In the genomic region with DNA sequence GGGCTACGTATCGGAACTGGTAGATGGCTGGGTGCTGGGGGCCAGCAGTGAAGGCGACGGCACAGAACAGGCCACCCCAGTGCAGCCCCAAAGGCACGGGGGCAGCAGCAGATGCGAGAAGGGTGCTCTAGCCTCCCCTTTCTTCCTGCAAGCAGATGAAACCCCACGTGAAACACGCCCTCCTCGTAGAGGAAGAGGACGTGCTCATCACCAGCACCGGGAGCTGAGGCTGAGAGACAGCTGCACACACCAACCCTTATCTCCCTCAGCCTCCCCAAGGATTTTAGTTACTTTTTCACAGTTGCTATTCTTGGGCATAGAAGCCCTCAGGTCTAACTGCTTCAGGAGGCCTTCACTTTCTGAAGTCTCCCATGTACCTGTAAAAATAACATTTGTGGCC, we compare ENCODE assay signal across 1 cellular context.
TF ChIP-seq lines count a peak whose summit lies in the region.

No MANE protein-coding gene starts in this region.

TF ChIP-seq in WTC11, 78 proteins besides CTCF, POLR2A, EP300 and RAD21 (continued from another document):
- TF ChIP-seq, protein P1, sequence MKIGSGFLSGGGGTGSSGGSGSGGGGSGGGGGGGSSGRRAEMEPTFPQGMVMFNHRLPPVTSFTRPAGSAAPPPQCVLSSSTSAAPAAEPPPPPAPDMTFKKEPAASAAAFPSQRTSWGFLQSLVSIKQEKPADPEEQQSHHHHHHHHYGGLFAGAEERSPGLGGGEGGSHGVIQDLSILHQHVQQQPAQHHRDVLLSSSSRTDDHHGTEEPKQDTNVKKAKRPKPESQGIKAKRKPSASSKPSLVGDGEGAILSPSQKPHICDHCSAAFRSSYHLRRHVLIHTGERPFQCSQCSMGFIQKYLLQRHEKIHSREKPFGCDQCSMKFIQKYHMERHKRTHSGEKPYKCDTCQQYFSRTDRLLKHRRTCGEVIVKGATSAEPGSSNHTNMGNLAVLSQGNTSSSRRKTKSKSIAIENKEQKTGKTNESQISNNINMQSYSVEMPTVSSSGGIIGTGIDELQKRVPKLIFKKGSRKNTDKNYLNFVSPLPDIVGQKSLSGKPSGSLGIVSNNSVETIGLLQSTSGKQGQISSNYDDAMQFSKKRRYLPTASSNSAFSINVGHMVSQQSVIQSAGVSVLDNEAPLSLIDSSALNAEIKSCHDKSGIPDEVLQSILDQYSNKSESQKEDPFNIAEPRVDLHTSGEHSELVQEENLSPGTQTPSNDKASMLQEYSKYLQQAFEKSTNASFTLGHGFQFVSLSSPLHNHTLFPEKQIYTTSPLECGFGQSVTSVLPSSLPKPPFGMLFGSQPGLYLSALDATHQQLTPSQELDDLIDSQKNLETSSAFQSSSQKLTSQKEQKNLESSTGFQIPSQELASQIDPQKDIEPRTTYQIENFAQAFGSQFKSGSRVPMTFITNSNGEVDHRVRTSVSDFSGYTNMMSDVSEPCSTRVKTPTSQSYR (CRISPR knock-in tag; IDR thresholded peaks at IDR 0.05), result no peak
- no peak for TF ChIP-seq TEAD4 (CRISPR knock-in tag; IDR thresholded peaks at IDR 0.05)
- no peak for TF ChIP-seq NFATC4 (CRISPR knock-in tag; IDR thresholded peaks at IDR 0.05)
- TF ChIP-seq ZNF317 (CRISPR knock-in tag; IDR thresholded peaks at IDR 0.05; ENCODE audit: borderline replicate concordance, low read depth), result no peak
- no peak for TF ChIP-seq PRRX2 (CRISPR knock-in tag; IDR thresholded peaks at IDR 0.05)
